Comparison of ENCODE assay signal across 13 cellular contexts in genomic region chr17:2949469-2950044, GRCh38.
DNase-seq lines count a peak whose midpoint lies in the region; ATAC-seq, FAIRE-seq and TF ChIP-seq lines count a peak whose summit lies in the region.
"Had no signal": no experiment of that assay in that cellular context is flagged by ENCODE, and none has a peak within 500 bp of the region (broad histone marks: within the 10 kb centered on the region; RNA-seq: fewer than 3 reads in every experiment).

No MANE protein-coding gene starts in this region.

- intact Hi-C loops in Right ventricle myocardium superior (cut with DNase I), result no loop called here
- intact Hi-C loops in CD14-positive monocyte (cut with micrococcal nuclease), result loop anchor here in 1 of 2 donors (10.0 kb wide), 1 partner anchor 105 kb away; no protein-coding TSS in a partner anchor

- H3K36me3 ChIP-seq in HEK293 (ENCODE audit: control insufficient read depth in 2 of 2, insufficient read depth in 1 of 2, low read length in 2 of 2) (no peaks in the 10 kb centered on the region), astrocyte (ENCODE audit: insufficient read depth, low read length) (no peaks in the 10 kb centered on the region), small intestine (ENCODE audit: control insufficient read depth in 2 of 2, insufficient read depth in 2 of 2, low read length in 2 of 2) (no peaks in the 10 kb centered on the region)

- H2AFZ ChIP-seq in astrocyte (ENCODE audit: low read depth, low read length), result no peak overlapping the region

- ATAC-seq in Right ventricle myocardium superior (ENCODE audit: poor library complexity) (peak; percentile 75), HG03135 (IDR thresholded peaks at IDR 0.05; ENCODE audit: unreplicated experiment) (no peak)

- H3K4me1 Mint-ChIP-seq in astrocyte (ENCODE audit: low read depth, unreplicated experiment) (peaks cover 4% of the 10 kb centered on the region), CD14-positive monocyte (peaks cover 11% of the 10 kb centered on the region)

- TF ChIP-seq CTCF in HEK293 (tag by site-specific recombination; IDR thresholded peaks at IDR 0.05) (no peak), astrocyte (IDR thresholded peaks at IDR 0.05; ENCODE audit: insufficient read depth, low read depth, low read length) (no peak), CD14-positive monocyte (IDR thresholded peaks at IDR 0.05) (no peak)

- H4K20me1 ChIP-seq in astrocyte (ENCODE audit: insufficient read depth, low read length), result no peaks in the 10 kb centered on the region

- FAIRE-seq in astrocyte (lab: Jason Lieb, UNC) (no peak), small intestine (lab: Jason Lieb, UNC) (no peak)

- H3K9me3 Mint-ChIP-seq in astrocyte (ENCODE audit: unreplicated experiment) (no peaks in the 10 kb centered on the region), CD14-positive monocyte (peaks cover 0 to 2% (median 0%) of the 10 kb centered on the region in 7 donors)
- H3K9me3 Mint-ChIP-seq: memory B cell had no signal

- no peaks in the 10 kb centered on the region for H3K4me1 ChIP-seq in HEK293 (ENCODE audit: control insufficient read depth, insufficient read depth, low read length)
- H3K4me1 ChIP-seq in astrocyte (ENCODE audit: insufficient read depth, low read length), result peaks cover 2% of the 10 kb centered on the region
- no peaks in the 10 kb centered on the region for H3K4me1 ChIP-seq in small intestine (ENCODE audit: control insufficient read depth in 2 of 2, insufficient read depth in 1 of 2, low read depth in 1 of 2, low read length in 1 of 2)
- H3K4me1 ChIP-seq: Caco-2 had no signal

- H3K27me3 Mint-ChIP-seq in astrocyte (ENCODE audit: low read depth, unreplicated experiment), result peaks cover 6% of the 10 kb centered on the region
- peaks cover 0 to 5% (median 0%) of the 10 kb centered on the region in 3 donors for H3K27me3 Mint-ChIP-seq in CD14-positive monocyte (ENCODE audit: low read depth in 3 of 3)
- H3K27me3 Mint-ChIP-seq: memory B cell had no signal

- no peaks in the 10 kb centered on the region for H3K79me2 ChIP-seq in astrocyte (ENCODE audit: insufficient read depth, low read length)

- DNase-seq in astrocyte (ENCODE audit: low read depth) (peak; percentile 54), Right ventricle myocardium superior (peak; percentile 61), small intestine (peak; percentile 68), T-helper 2 cell (no peak), CD14-positive monocyte (ENCODE audit: low spot score) (no peak)
- no peak for DNase-seq in effector CD8-positive, alpha-beta T cell (lab: John Stamatoyannopoulos, UW)
- DNase-seq: activated CD8-positive, alpha-beta memory T cell treated with anti-CD3 and anti-CD28 coated beads, Interleukin-2, amount 50 U/mL, for 4 hours; Caco-2; caudate nucleus; NCI-H1436 had no signal

- H3K9me3 ChIP-seq in HEK293 (ENCODE audit: control insufficient read depth, insufficient read depth, low read depth, low read length), result no peaks in the 10 kb centered on the region
- H3K9me3 ChIP-seq in astrocyte (ENCODE audit: insufficient read depth, low read depth, low read length), result no peaks in the 10 kb centered on the region
- H3K9me3 ChIP-seq in small intestine (ENCODE audit: control insufficient read depth, low read depth), result no peaks in the 10 kb centered on the region
- H3K9me3 ChIP-seq: Caco-2 had no signal

- H3K36me3 Mint-ChIP-seq in astrocyte (ENCODE audit: low read depth, unreplicated experiment) (no peaks in the 10 kb centered on the region), CD14-positive monocyte (peaks cover 23 to 38% of the 10 kb centered on the region in 2 donors)

- 44 to 78% (median 65%) methylated on average over 7 of the region's 7 CpGs for WGBS in small intestine, 3 donors

- H3K27ac ChIP-seq in HEK293 (ENCODE audit: extremely low read depth, low read depth, low read length) (no peak overlapping the region), astrocyte (ENCODE audit: low read depth, low read length) (no peak overlapping the region), small intestine (ENCODE audit: low read depth in 1 of 2, low read length in 1 of 2) (no peak overlapping the region)

- H3K4me2 ChIP-seq in astrocyte (ENCODE audit: low read length), result no peak overlapping the region

- H3K9ac ChIP-seq in astrocyte (ENCODE audit: low read length), result no peak overlapping the region

- CTCF ChIA-PET in HEK293 (lab: Yijun Ruan, JAX), result interaction anchor here (0.6 to 0.7 kb wide), 3 partner anchors 14 to 628 kb away, joined by 3 read pairs; no protein-coding TSS in a partner anchor

- H3K4me3 ChIP-seq in HEK293 (ENCODE audit: low read depth, low read length) (no peak overlapping the region), astrocyte (ENCODE audit: insufficient read depth, low read depth, low read length) (no peak overlapping the region), small intestine (ENCODE audit: low read depth in 1 of 2, low read length in 2 of 2) (no peak overlapping the region)

- H3K27me3 ChIP-seq in astrocyte (ENCODE audit: insufficient read depth, low read length) (peaks cover 5% of the 10 kb centered on the region), small intestine (ENCODE audit: control insufficient read depth in 2 of 2, insufficient read depth in 2 of 2, low read length in 2 of 2) (no peaks in the 10 kb centered on the region)

- H3K27ac Mint-ChIP-seq in astrocyte (ENCODE audit: unreplicated experiment) (no peak overlapping the region), CD14-positive monocyte (peak overlapping the region in 1 of 7 donors; percentile 57)
- H3K27ac Mint-ChIP-seq: memory B cell had no signal

- POLR2A ChIA-PET in HEK293 (lab: Yijun Ruan, JAX), result no interaction called here

- H3K4me3 Mint-ChIP-seq in astrocyte (ENCODE audit: unreplicated experiment) (no peak overlapping the region), CD14-positive monocyte (no peak overlapping the region)
- H3K4me3 Mint-ChIP-seq: memory B cell had no signal

TF ChIP-seq in HEK293, 187 proteins besides CTCF, POLR2A, EP300 and RAD21:
- peak; percentile 86 for TF ChIP-seq ZNF792 (tag by site-specific recombination; IDR thresholded peaks at IDR 0.05)
- no peak for TF ChIP-seq ZNF449 (tag by site-specific recombination; IDR thresholded peaks at IDR 0.05)
- TF ChIP-seq, protein P1, sequence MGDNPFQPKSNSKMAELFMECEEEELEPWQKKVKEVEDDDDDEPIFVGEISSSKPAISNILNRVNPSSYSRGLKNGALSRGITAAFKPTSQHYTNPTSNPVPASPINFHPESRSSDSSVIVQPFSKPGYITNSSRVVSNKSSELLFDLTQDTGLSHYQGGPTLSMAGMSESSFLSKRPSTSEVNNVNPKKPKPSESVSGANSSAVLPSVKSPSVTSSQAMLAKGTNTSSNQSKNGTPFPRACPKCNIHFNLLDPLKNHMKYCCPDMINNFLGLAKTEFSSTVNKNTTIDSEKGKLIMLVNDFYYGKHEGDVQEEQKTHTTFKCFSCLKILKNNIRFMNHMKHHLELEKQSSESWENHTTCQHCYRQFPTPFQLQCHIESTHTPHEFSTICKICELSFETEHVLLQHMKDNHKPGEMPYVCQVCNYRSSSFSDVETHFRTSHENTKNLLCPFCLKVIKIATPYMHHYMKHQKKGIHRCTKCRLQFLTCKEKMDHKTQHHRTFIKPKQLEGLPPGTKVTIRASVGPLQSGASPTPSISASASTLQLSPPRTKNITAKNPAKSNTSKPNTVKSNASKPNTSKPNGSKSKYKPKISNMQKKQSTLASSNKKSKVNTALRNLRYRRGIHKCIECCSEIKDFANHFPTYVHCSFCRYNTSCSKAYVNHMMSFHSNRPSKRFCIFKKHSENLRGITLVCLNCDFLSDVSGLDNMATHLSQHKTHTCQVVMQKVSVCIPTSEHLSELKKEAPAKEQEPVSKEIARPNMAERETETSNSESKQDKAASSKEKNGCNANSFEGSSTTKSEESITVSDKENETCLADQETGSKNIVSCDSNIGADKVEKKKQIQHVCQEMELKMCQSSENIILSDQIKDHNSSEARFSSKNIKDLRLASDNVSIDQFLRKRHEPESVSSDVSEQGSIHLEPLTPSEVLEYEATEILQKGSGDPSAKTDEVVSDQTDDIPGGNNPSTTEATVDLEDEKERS (tag by site-specific recombination; IDR thresholded peaks at IDR 0.05), result no peak
- no peak for TF ChIP-seq ZNF624 (tag by site-specific recombination; IDR thresholded peaks at IDR 0.05)
- no peak for TF ChIP-seq ZIC2 (tag by site-specific recombination; IDR thresholded peaks at IDR 0.05)

Comparison
In these comparisons a context has a peak if more than half of its experiments do, and no peak if none do; other contexts are left out.
1. DNase-seq: peak in astrocyte (single experiment), Right ventricle myocardium superior (single experiment) and small intestine (single experiment); none in T-helper 2 cell (0 of 5), CD14-positive monocyte (single experiment) and effector CD8-positive, alpha-beta T cell (single experiment).